Comparison of ENCODE assay signal across 12 cellular contexts in the genomic region with DNA sequence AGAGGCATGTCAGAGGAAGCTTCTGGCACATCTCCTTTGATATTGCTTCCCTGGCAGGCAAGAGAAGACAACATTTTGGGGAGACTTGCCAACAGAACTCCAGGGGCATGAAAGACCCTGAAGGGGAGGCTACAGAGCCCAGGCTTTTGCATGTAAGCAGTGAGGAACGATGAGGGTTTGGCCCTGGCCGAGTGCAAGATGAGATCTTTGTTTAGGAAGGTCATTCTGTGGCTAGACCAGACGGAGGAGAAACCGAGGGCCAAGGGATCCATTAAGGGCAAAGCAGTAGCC. TPM values are rescaled to one million over a fixed set of nuclear protein-coding genes. Genes with fewer than 3 reads are reported as not detected.
DNase-seq lines count a peak whose midpoint lies in the region; ATAC-seq and TF ChIP-seq lines count a peak whose summit lies in the region.
"Had no signal": no experiment of that assay in that cellular context is flagged by ENCODE, and none has a peak within 500 bp of the region (broad histone marks: within the 10 kb centered on the region; RNA-seq: fewer than 3 reads in every experiment).

No MANE protein-coding gene starts in this region.

- POLR2A ChIA-PET in CD8-positive, alpha-beta memory T cell (lab: Charles Lee), result no interaction called here

- H3K4me1 Mint-ChIP-seq in Calu3 (ENCODE audit: low read depth, unreplicated experiment), result peaks cover 91% of the 10 kb centered on the region
- H3K4me1 Mint-ChIP-seq in CD8-positive, alpha-beta memory T cell, result peaks cover 26 to 32% (median 30%) of the 10 kb centered on the region in 3 donors

- 84 to 92% methylated on average over 4 of the region's 4 CpGs for WGBS in body of pancreas, 2 donors

- H3K9me3 ChIP-seq in body of pancreas, result no peaks in the 10 kb centered on the region
- no peaks in the 10 kb centered on the region for H3K9me3 ChIP-seq in left lung
- H3K9me3 ChIP-seq in skeletal muscle tissue (ENCODE audit: control insufficient read depth in 3 of 3, low read length in 3 of 3), result no peaks in the 10 kb centered on the region
- H3K9me3 ChIP-seq in CD8-positive, alpha-beta memory T cell (ENCODE audit: low read length), result no peaks in the 10 kb centered on the region

- H3K4me3 Mint-ChIP-seq in Calu3 (ENCODE audit: low read depth, unreplicated experiment), result peak overlapping the region; percentile 64
- no peak overlapping the region for H3K4me3 Mint-ChIP-seq in CD8-positive, alpha-beta memory T cell
- H3K4me3 Mint-ChIP-seq: stimulated activated naive B cell treated with anti-CD40 and anti-IgM and Interleukin-4, amounts not matched to agents 10 μg/mL and 1 μg/mL and 100 μg/mL, for 72 hours had no signal

- DNase-seq in Calu3 (no peak), body of pancreas (no peak), left lung (no peak), hepatic stellate cell (ENCODE audit: low spot score) (no peak), NCI-H1417 treated with DMSO at 0.1 percent for 48 hours (lab: John Stamatoyannopoulos, UW) (no peak), kidney tubule cell (ENCODE audit: low spot score) (no peak)
- no peak for DNase-seq in CD8-positive, alpha-beta memory T cell
- DNase-seq: activated CD4-positive, CD25-positive, alpha-beta regulatory T cell; activated naive CD4-positive, alpha-beta T cell treated with Interleukin-2 at 50 U/mL for 16 hours; stimulated activated naive B cell treated with anti-CD40 and anti-IgM and Interleukin-4, amounts not matched to agents 10 μg/mL and 1 μg/mL and 100 μg/mL, for 72 hours had no signal

- peak overlapping the region; percentile 98 for H3K27ac Mint-ChIP-seq in Calu3 (ENCODE audit: unreplicated experiment)
- no peak overlapping the region for H3K27ac Mint-ChIP-seq in CD8-positive, alpha-beta memory T cell
- H3K27ac Mint-ChIP-seq: stimulated activated naive B cell treated with anti-CD40 and anti-IgM and Interleukin-4, amounts not matched to agents 10 μg/mL and 1 μg/mL and 100 μg/mL, for 72 hours had no signal

- BruUV-seq in Calu3 (replicated peaks; lab: Mats Ljungman, UMichigan), result no TSS peak

- H3K36me3 ChIP-seq in body of pancreas (replicated peaks in 1 of 2; ENCODE audit: insufficient read depth in 1 of 2, low read depth in 2 of 2), result no peaks in the 10 kb centered on the region
- H3K36me3 ChIP-seq in left lung, result no peaks in the 10 kb centered on the region
- peaks cover 0 to 4% (median 2%) of the 10 kb centered on the region in 3 donors for H3K36me3 ChIP-seq in skeletal muscle tissue (ENCODE audit: control insufficient read depth in 3 of 3, insufficient read depth in 3 of 3, low read length in 3 of 3)
- no peaks in the 10 kb centered on the region for H3K36me3 ChIP-seq in CD8-positive, alpha-beta memory T cell (ENCODE audit: insufficient read depth, low read length)

- H3K36me3 Mint-ChIP-seq in Calu3 (ENCODE audit: insufficient read depth, unreplicated experiment), result peaks cover 37% of the 10 kb centered on the region
- H3K36me3 Mint-ChIP-seq in CD8-positive, alpha-beta memory T cell, result no peaks in the 10 kb centered on the region
- H3K36me3 Mint-ChIP-seq: stimulated activated naive B cell treated with anti-CD40 and anti-IgM and Interleukin-4, amounts not matched to agents 10 μg/mL and 1 μg/mL and 100 μg/mL, for 72 hours had no signal

- TF ChIP-seq CTCF in Calu3 (IDR thresholded peaks at IDR 0.05; ENCODE audit: unreplicated experiment) (no peak), body of pancreas (IDR thresholded peaks at IDR 0.05) (no peak), left lung (IDR thresholded peaks at IDR 0.05) (no peak)

- H3K4me1 ChIP-seq in body of pancreas (peaks cover 32% of the 10 kb centered on the region), left lung (peaks cover 34 to 91% of the 10 kb centered on the region in 2 donors), skeletal muscle tissue (ENCODE audit: control insufficient read depth in 3 of 3, insufficient read depth in 3 of 3, low read length in 3 of 3) (peaks cover 20 to 32% (median 24%) of the 10 kb centered on the region in 3 donors)
- peaks cover 18% of the 10 kb centered on the region for H3K4me1 ChIP-seq in CD8-positive, alpha-beta memory T cell (ENCODE audit: insufficient read depth, low read length)

- H3K9ac ChIP-seq in skeletal muscle tissue (ENCODE audit: low read depth in 1 of 3, low read length in 3 of 3), result peak overlapping the region; percentile 82 to 83 (median 83)

- TF ChIP-seq POLR2A in body of pancreas (IDR thresholded peaks at IDR 0.05), result no peak

- no peak overlapping the region for H3K4me3 ChIP-seq in body of pancreas
- no peak overlapping the region for H3K4me3 ChIP-seq in left lung
- H3K4me3 ChIP-seq in skeletal muscle tissue (ENCODE audit: low read length in 3 of 3), result peak overlapping the region; percentile 75 to 76 (median 76)
- no peak overlapping the region for H3K4me3 ChIP-seq in CD8-positive, alpha-beta memory T cell (ENCODE audit: low read length)
- H3K4me3 ChIP-seq: K562 had no signal

- CTCF ChIA-PET in Calu3 (lab: Charles Lee), result no interaction called here
- CTCF ChIA-PET in CD8-positive, alpha-beta memory T cell (lab: Charles Lee), result no interaction called here

- H3K27me3 ChIP-seq in body of pancreas (no peaks in the 10 kb centered on the region), left lung (no peaks in the 10 kb centered on the region), skeletal muscle tissue (ENCODE audit: control insufficient read depth in 3 of 3, insufficient read depth in 3 of 3, low read length in 3 of 3) (no peaks in the 10 kb centered on the region)
- no peaks in the 10 kb centered on the region for H3K27me3 ChIP-seq in CD8-positive, alpha-beta memory T cell (ENCODE audit: insufficient read depth, low read length, poor library complexity, severe bottlenecking)

- H3K9me3 Mint-ChIP-seq in Calu3 (ENCODE audit: low read depth, unreplicated experiment), result peaks cover 2% of the 10 kb centered on the region
- no peaks in the 10 kb centered on the region for H3K9me3 Mint-ChIP-seq in CD8-positive, alpha-beta memory T cell

- intact Hi-C loops in Calu3 (cut with micrococcal nuclease; ENCODE audit: unreplicated experiment), result loop anchor here (5.0 kb wide), 1 partner anchor 101 kb away; no protein-coding TSS in a partner anchor
- intact Hi-C loops in body of pancreas (cut with DNase I), result no loop called here
- intact Hi-C loops in left lung (cut with DNase I), result no loop called here

- no peaks in the 10 kb centered on the region for H3K27me3 Mint-ChIP-seq in Calu3 (ENCODE audit: unreplicated experiment)
- peaks cover 0 to 3% of the 10 kb centered on the region in 2 donors for H3K27me3 Mint-ChIP-seq in CD8-positive, alpha-beta memory T cell

- H3K27ac ChIP-seq in body of pancreas (peak overlapping the region in 3 of 4 donors; percentile 32 to 53 (median 35)), left lung (peak overlapping the region; percentile 85 to 90), skeletal muscle tissue (ENCODE audit: low read depth, low read length) (peak overlapping the region; percentile 97)
- no peak overlapping the region for H3K27ac ChIP-seq in CD8-positive, alpha-beta memory T cell (ENCODE audit: low read depth, low read length)

- ATAC-seq in body of pancreas (no peak), left lung (no peak)
- ATAC-seq: K562; stimulated activated naive B cell treated with anti-CD40 and anti-IgM and Interleukin-4, amounts not matched to agents 10 μg/mL and 1 μg/mL and 100 μg/mL, for 72 hours had no signal

RNA-seq across cellular contexts. Expression of gene SVIL, which starts 3.8 kb away (rescaled TPM):
- total RNA-seq in Calu3 (2022) (111 and 147 TPM in 2 replicates), body of pancreas (10 to 100 TPM; 25.4 to 41.2 TPM), left lung (100 to 1,000 TPM in 1 of 2 donors, 10 to 100 TPM in 1; 73.7 to 103 TPM), skeletal muscle tissue (153 TPM)
- 1 to 10 TPM; 4.2 to 5.9 TPM for total RNA-seq in CD8-positive, alpha-beta memory T cell
- polyA plus RNA-seq in CD8-positive, alpha-beta memory T cell, result 9.2 TPM

Comparison
In these comparisons a context has a peak if more than half of its experiments do, and no peak if none do; other contexts are left out.
1. H3K4me3 ChIP-seq: peak in skeletal muscle tissue (3 of 3); none in body of pancreas (0 of 2), left lung (0 of 2) and CD8-positive, alpha-beta memory T cell (single experiment).